ENCODE assay signal across 8 cellular contexts in genomic region chr4:184475096-184475461, GRCh38. TPM values are rescaled to one million over a fixed set of nuclear protein-coding genes. Genes with fewer than 3 reads are reported as not detected.
DNase-seq lines count a peak whose midpoint lies in the region; ATAC-seq lines count a peak whose summit lies in the region.

No MANE protein-coding gene starts in this region.

- peak; percentile 65 for DNase-seq in KBM-7
- DNase-seq in activated CD4-positive, alpha-beta memory T cell treated with anti-CD3 and anti-CD28 coated beads for 36 hours: peak; percentile 78
- no peak for DNase-seq in stimulated activated effector memory CD8-positive, alpha-beta T cell treated with anti-CD3 and anti-CD28 coated beads, Interleukin-12 subunit alpha, Interleukin-12 subunit beta, amount 100 ng/mL, for 72 hours (ENCODE audit: low spot score in 2 of 2)
- no peak for DNase-seq in pons (ENCODE audit: low spot score)

- peak overlapping the region; percentile 99 for H3K4me3 Mint-ChIP-seq in activated CD4-positive, alpha-beta memory T cell treated with anti-CD3 and anti-CD28 coated beads for 36 hours
- H3K4me3 Mint-ChIP-seq in stimulated activated effector memory CD8-positive, alpha-beta T cell treated with anti-CD3 and anti-CD28 coated beads, Interleukin-12 subunit alpha, Interleukin-12 subunit beta, amount 100 ng/mL, for 72 hours: peak overlapping the region; percentile 95

- H3K9me3 Mint-ChIP-seq in activated CD4-positive, alpha-beta memory T cell treated with anti-CD3 and anti-CD28 coated beads for 36 hours: no peaks in the 10 kb centered on the region
- H3K9me3 Mint-ChIP-seq in stimulated activated effector memory CD8-positive, alpha-beta T cell treated with anti-CD3 and anti-CD28 coated beads, Interleukin-12 subunit alpha, Interleukin-12 subunit beta, amount 100 ng/mL, for 72 hours: no peaks in the 10 kb centered on the region

- H3K4me1 Mint-ChIP-seq in activated CD4-positive, alpha-beta memory T cell treated with anti-CD3 and anti-CD28 coated beads for 36 hours (ENCODE audit: low read depth): peaks cover 55% of the 10 kb centered on the region
- peaks cover 52% of the 10 kb centered on the region for H3K4me1 Mint-ChIP-seq in stimulated activated effector memory CD8-positive, alpha-beta T cell treated with anti-CD3 and anti-CD28 coated beads, Interleukin-12 subunit alpha, Interleukin-12 subunit beta, amount 100 ng/mL, for 72 hours

- POLR2A ChIA-PET in activated CD4-positive, alpha-beta memory T cell treated with anti-CD3 and anti-CD28 coated beads for 36 hours (lab: Charles Lee): interaction anchor here (0.7 to 3.9 kb wide), 21 partner anchors 9 to 258 kb away, joined by 3 to 60 read pairs (median 8); partner anchors contain the start of genes CASP3, CENPU and PRIMPOL

- intact Hi-C loops in activated CD4-positive, alpha-beta memory T cell treated with anti-CD3 and anti-CD28 coated beads for 36 hours (cut with micrococcal nuclease): no loop called here

- peak overlapping the region; percentile 100 for H3K27ac Mint-ChIP-seq in activated CD4-positive, alpha-beta memory T cell treated with anti-CD3 and anti-CD28 coated beads for 36 hours
- H3K27ac Mint-ChIP-seq in stimulated activated effector memory CD8-positive, alpha-beta T cell treated with anti-CD3 and anti-CD28 coated beads, Interleukin-12 subunit alpha, Interleukin-12 subunit beta, amount 100 ng/mL, for 72 hours: peak overlapping the region; percentile 99

- peak overlapping the region; percentile 54 for H3K4me3 ChIP-seq in endocrine pancreas (ENCODE audit: control insufficient read depth, insufficient read depth, low read length)
- H3K4me3 ChIP-seq in mononuclear cell (ENCODE audit: low read length): peak overlapping the region; percentile 92

- in situ Hi-C loops in KBM-7 (cut with MboI; ENCODE audit: low pct_unique_long_range_greater_than_20kb, low sequenced_read_pairs): no loop called here

- H3K36me3 Mint-ChIP-seq in activated CD4-positive, alpha-beta memory T cell treated with anti-CD3 and anti-CD28 coated beads for 36 hours: peaks cover 34% of the 10 kb centered on the region
- H3K36me3 Mint-ChIP-seq in stimulated activated effector memory CD8-positive, alpha-beta T cell treated with anti-CD3 and anti-CD28 coated beads, Interleukin-12 subunit alpha, Interleukin-12 subunit beta, amount 100 ng/mL, for 72 hours: peaks cover 45% of the 10 kb centered on the region

- H3K27me3 ChIP-seq in endocrine pancreas (ENCODE audit: control insufficient read depth, insufficient read depth, low read length): no peaks in the 10 kb centered on the region
- H3K27me3 ChIP-seq in mononuclear cell (ENCODE audit: insufficient read depth, low read length): no peaks in the 10 kb centered on the region

- peak; percentile 1 for ATAC-seq in GM21576 (IDR thresholded peaks at IDR 0.05; ENCODE audit: unreplicated experiment)
- ATAC-seq in stimulated activated effector memory CD8-positive, alpha-beta T cell treated with anti-CD3 and anti-CD28 coated beads, Interleukin-12 subunit alpha, Interleukin-12 subunit beta, amount 100 ng/mL, for 72 hours: peak; percentile 34

- H3K4me1 ChIP-seq in ES-I3 (ENCODE audit: insufficient read depth, low read length): 0 out of 2 replicates have a peak, but pooled peaks cover 3% of the 10 kb centered on the region
- peaks cover 10% of the 10 kb centered on the region for H3K4me1 ChIP-seq in endocrine pancreas (ENCODE audit: control insufficient read depth, insufficient read depth, low read length)
- peaks cover 65% of the 10 kb centered on the region for H3K4me1 ChIP-seq in mononuclear cell (ENCODE audit: insufficient read depth, low read length)

- H3K36me3 ChIP-seq in ES-I3 (ENCODE audit: insufficient read depth, low read length) (no peaks in the 10 kb centered on the region), endocrine pancreas (ENCODE audit: control insufficient read depth, insufficient read depth, low read length) (no peaks in the 10 kb centered on the region)

- H3K27me3 Mint-ChIP-seq in activated CD4-positive, alpha-beta memory T cell treated with anti-CD3 and anti-CD28 coated beads for 36 hours: no peaks in the 10 kb centered on the region

- H3K9me3 ChIP-seq in ES-I3 (ENCODE audit: control insufficient read depth, insufficient read depth, low read length): no peaks in the 10 kb centered on the region
- no peaks in the 10 kb centered on the region for H3K9me3 ChIP-seq in endocrine pancreas (ENCODE audit: control insufficient read depth, low read length)
- no peaks in the 10 kb centered on the region for H3K9me3 ChIP-seq in mononuclear cell (ENCODE audit: low read depth, low read length)

- CTCF ChIA-PET in activated CD4-positive, alpha-beta memory T cell treated with anti-CD3 and anti-CD28 coated beads for 36 hours (lab: Charles Lee): interaction anchor here (1.0 to 5.0 kb wide), 6 partner anchors 32 to 211 kb away, joined by 3 to 39 read pairs (median 12); partner anchors contain the start of genes CASP3 and PRIMPOL

- peak overlapping the region; percentile 99 for H3K9ac ChIP-seq in ES-I3 (ENCODE audit: low read depth, low read length)
- H3K9ac ChIP-seq in endocrine pancreas (ENCODE audit: control insufficient read depth, insufficient read depth, low read length): peak overlapping the region; percentile 99

RNA-seq across cellular contexts. Expression of gene IRF2, which starts 0.7 kb away (rescaled TPM):
- total RNA-seq in activated CD4-positive, alpha-beta memory T cell treated with anti-CD3 and anti-CD28 coated beads for 36 hours: 10 to 100 TPM; 48.1 to 50.9 TPM
- total RNA-seq in mononuclear cell: 13.1 TPM

Comparison
In these comparisons a context has a peak if more than half of its experiments do, and no peak if none do; other contexts are left out.
1. DNase-seq: peak in KBM-7 (single experiment) and activated CD4-positive, alpha-beta memory T cell treated with anti-CD3 and anti-CD28 coated beads for 36 hours (single experiment); none in stimulated activated effector memory CD8-positive, alpha-beta T cell treated with anti-CD3 and anti-CD28 coated beads, Interleukin-12 subunit alpha, Interleukin-12 subunit beta, amount 100 ng/mL, for 72 hours (0 of 2) and pons (single experiment).